In genomic region chr14:77616454-77617229, GRCh38 we compare ENCODE assay signal across 1 cellular context.
TF ChIP-seq lines count a peak whose summit lies in the region.

Gene SPTLC2 (minus strand): TSS chr14:77616637. CDS start chr14:77616579, 58 bp downstream.

TF ChIP-seq in HCT116, 20 proteins besides CTCF, POLR2A, EP300 and RAD21 (continued from another document):
- no peak for TF ChIP-seq ZBTB33 (IDR thresholded peaks at IDR 0.05; ENCODE audit: extremely low read depth, insufficient replicate concordance, low read length)
- peak; percentile 76 for TF ChIP-seq ELF1 (IDR thresholded peaks at IDR 0.05; ENCODE audit: borderline replicate concordance, low read depth)
- no peak for TF ChIP-seq CEBPB (IDR thresholded peaks at IDR 0.05; ENCODE audit: low read depth)
- TF ChIP-seq EGR1 (IDR thresholded peaks at IDR 0.05; ENCODE audit: low read depth): peak; percentile 38; the same call in 1 of the 2 replicates
- TF ChIP-seq ATF3 (IDR thresholded peaks at IDR 0.05): no peak
- no peak for TF ChIP-seq REST (IDR thresholded peaks at IDR 0.05; ENCODE audit: low read depth)
